In genomic region chr11:68935066-68935465, GRCh38 we compare ENCODE assay signal across 13 cellular contexts. TPM values are rescaled to one million over a fixed set of nuclear protein-coding genes. Genes with fewer than 3 reads are reported as not detected.
DNase-seq lines count a peak whose midpoint lies in the region; ATAC-seq and TF ChIP-seq lines count a peak whose summit lies in the region.
"Had no signal": no experiment of that assay in that cellular context is flagged by ENCODE, and none has a peak within 500 bp of the region (broad histone marks: within the 10 kb centered on the region; RNA-seq: fewer than 3 reads in every experiment).

No MANE protein-coding gene starts in this region.

- H3K4me1 ChIP-seq in gastroesophageal sphincter (peaks cover 0 to 100% (median 3%) of the 10 kb centered on the region in 3 donors), prostate gland (replicated peaks) (no peaks in the 10 kb centered on the region), transverse colon (no peaks in the 10 kb centered on the region)

- peak overlapping the region in 1 of 2 donors; percentile 7 for H3K4me3 ChIP-seq in gastroesophageal sphincter
- no peak overlapping the region for H3K4me3 ChIP-seq in prostate gland
- no peak overlapping the region for H3K4me3 ChIP-seq in transverse colon
- H3K4me3 ChIP-seq: GM23248 had no signal

- TF ChIP-seq POLR2A in gastroesophageal sphincter (IDR thresholded peaks at IDR 0.05) (no peak), prostate gland (IDR thresholded peaks at IDR 0.05) (no peak), transverse colon (IDR thresholded peaks at IDR 0.05) (no peak)

- H3K27me3 ChIP-seq in gastroesophageal sphincter (no peaks in the 10 kb centered on the region), prostate gland (replicated peaks; ENCODE audit: insufficient read depth) (no peaks in the 10 kb centered on the region), transverse colon (no peaks in the 10 kb centered on the region)

- H3K9me3 ChIP-seq in gastroesophageal sphincter (no peaks in the 10 kb centered on the region), prostate gland (no peaks in the 10 kb centered on the region), transverse colon (no peaks in the 10 kb centered on the region)

- in situ Hi-C loops in GM13976 (cut with MboI; ENCODE audit: low sequenced_read_pairs, unreplicated experiment) = no loop called here
- in situ Hi-C loops in transverse colon (cut with MboI; ENCODE audit: low pct_ligation_motif_present in 1 of 4, low pct_unique_long_range_greater_than_20kb in 1 of 4, low sequenced_read_pairs in 3 of 4) = no loop called here

- H3K27ac ChIP-seq in gastroesophageal sphincter (peak overlapping the region; percentile 75 to 93 (median 90)), prostate gland (peak overlapping the region; percentile 15 to 56), transverse colon (peak overlapping the region; percentile 52 to 83 (median 70))
- H3K27ac ChIP-seq: GM23248 had no signal

- ATAC-seq in gastroesophageal sphincter = no peak
- no peak for ATAC-seq in GM18520 (IDR thresholded peaks at IDR 0.05; ENCODE audit: unreplicated experiment)

- peak; percentile 25 for DNase-seq in GM13976 (ENCODE audit: low spot score)
- no peak for DNase-seq in prostate gland (ENCODE audit: low spot score)
- no peak for DNase-seq in transverse colon
- no peak for DNase-seq in midbrain (lab: John Stamatoyannopoulos, UW)
- no peak for DNase-seq in dedifferentiated amniotic fluid mesenchymal stem cell (ENCODE audit: extremely low spot score)
- DNase-seq: Calu3; CD4-positive, alpha-beta T cell; DMS79; GM23248 had no signal

- TF ChIP-seq EP300 in gastroesophageal sphincter (IDR thresholded peaks at IDR 0.05) = no peak
- no peak for TF ChIP-seq EP300 in transverse colon (IDR thresholded peaks at IDR 0.05; ENCODE audit: low read depth)

- intact Hi-C loops in prostate gland (cut with DNase I) = no loop called here
- intact Hi-C loops in transverse colon (cut with DNase I; ENCODE audit: low total_unique reads) = no loop called here

- H3K36me3 ChIP-seq in gastroesophageal sphincter (peaks cover 0 to 96% of the 10 kb centered on the region in 2 donors), prostate gland (peaks cover 5 to 10% of the 10 kb centered on the region in 2 donors), transverse colon (peaks cover 0 to 15% (median 5%) of the 10 kb centered on the region in 4 donors)

- TF ChIP-seq CTCF in GM13976 (IDR thresholded peaks at IDR 0.05; ENCODE audit: borderline replicate concordance, control extremely low read depth, extremely low read depth, insufficient read depth, missing control alignments) (no peak), gastroesophageal sphincter (IDR thresholded peaks at IDR 0.05) (no peak), prostate gland (IDR thresholded peaks at IDR 0.05) (no peak), transverse colon (IDR thresholded peaks at IDR 0.05) (no peak)

- no CpG with 5 or more reads among the region's 15 CpGs for WGBS in gastroesophageal sphincter (ENCODE audit: low coverage in 1 of 2), 2 donors
- WGBS in prostate gland = 93% methylated on average over 15 of the region's 15 CpGs
- WGBS in transverse colon (ENCODE audit: low coverage in 1 of 2), 2 donors = 94 to 97% methylated on average over 5 to 15 of the region's 15 CpGs

RNA-seq across cellular contexts. Expression of gene IGHMBP2, which starts 31.4 kb away (rescaled TPM):
- total RNA-seq in gastroesophageal sphincter = 10 to 100 TPM; 20.9 to 31.8 (median 24.9) TPM
- 10 to 100 TPM; 17.3 to 34.0 TPM for total RNA-seq in prostate gland
- 100 to 1,000 TPM in 2 of 4 donors, 10 to 100 TPM in 2; 25.2 to 195 (median 111) TPM for total RNA-seq in transverse colon

RNA-seq across cellular contexts. Expression of gene MRPL21, which starts 31.4 kb away (rescaled TPM):
- total RNA-seq in gastroesophageal sphincter = 10 to 100 TPM; 40.4 to 70.0 (median 52.8) TPM
- total RNA-seq in prostate gland = 10 to 100 TPM; 41.1 to 76.9 TPM
- total RNA-seq in transverse colon = 100 to 1,000 TPM in 1 of 4 donors, 10 to 100 TPM in 2, 1 to 10 TPM in 1; 9.0 to 121 (median 52.8) TPM

RNA-seq across cellular contexts. Expression of gene MRGPRD, which starts 45.7 kb away (rescaled TPM):
- total RNA-seq in gastroesophageal sphincter (1 to 10 TPM in 2 of 4 donors, not detected in 2; 2.9 to 5.4 TPM), prostate gland (not detected), transverse colon (not detected)
- total RNA-seq: B cell; Calu3; CD4-positive, alpha-beta T cell; GM23248; HT1080 had no signal

Comparison
In these comparisons a context has a peak if more than half of its experiments do, and no peak if none do; other contexts are left out.
1. H3K27ac ChIP-seq: peak in every context shown above with its lines; median percentile 90 in gastroesophageal sphincter; 70 in transverse colon; 36 in prostate gland.